ENCODE assay signal across 19 cellular contexts in genomic region chr10:78375854-78376785, GRCh38.
A peak's percentile ranks its signal among the peaks of the same experiment; 100 is the strongest.
DNase-seq lines count a peak whose midpoint lies in the region; ATAC-seq and TF ChIP-seq lines count a peak whose summit lies in the region.
"Had no signal": no experiment of that assay in that cellular context is flagged by ENCODE, and none has a peak within 500 bp of the region (broad histone marks: within the 10 kb centered on the region; RNA-seq: fewer than 3 reads in every experiment).

No MANE protein-coding gene starts in this region.

- intact Hi-C loops in head of caudate nucleus (cut with DNase I), result no loop called here
- intact Hi-C loops in aorta (cut with DNase I), result no loop called here
- intact Hi-C loops in gastrocnemius medialis (cut with DNase I; ENCODE audit: low total_unique reads), result no loop called here

- peaks cover 8% of the 10 kb centered on the region for H3F3A ChIP-seq in neural cell (ENCODE audit: insufficient read depth, low read length, poor library complexity, severe bottlenecking)

- TF ChIP-seq EP300 in neural cell (conservative IDR thresholded peaks at IDR 0.05; ENCODE audit: poor library complexity, severe bottlenecking), result peak; percentile 93

- POLR2A ChIA-PET in activated CD4-positive, alpha-beta memory T cell treated with anti-CD3 and anti-CD28 coated beads, Interleukin-2, amount 10 ng/mL, durations not matched to agents 7 days and 5 days (lab: Charles Lee), result no interaction called here

- no peak overlapping the region for H3K27ac Mint-ChIP-seq in activated CD4-positive, alpha-beta memory T cell treated with anti-CD3 and anti-CD28 coated beads, Interleukin-2, amount 10 ng/mL, durations not matched to agents 7 days and 5 days
- H3K27ac Mint-ChIP-seq: activated CD4-positive, alpha-beta T cell treated with anti-CD3 and anti-CD28 coated beads for 36 hours; activated CD8-positive, alpha-beta memory T cell treated with anti-CD3 and anti-CD28 coated beads, Interleukin-2, amount 10 ng/mL, durations not matched to agents 7 days and 5 days; activated T-helper 2 cell treated with anti-CD3 and anti-CD28 coated beads, Interferon-gamma antibody, Interleukin-2, Interleukin-4, amounts not matched to agents 10 μg/mL and 5 μg/mL and 100 μg/mL, durations not matched to agents 14 hours and 24 hours and 36 hours had no signal

- 91 to 92% methylated on average over 17 of the region's 17 CpGs for WGBS in aorta, 2 donors

- H3K9ac ChIP-seq in neural cell (ENCODE audit: low read length), result peak overlapping the region; percentile 86
- H3K9ac ChIP-seq: BLaER1 treated with 17β-estradiol and CSF1 and Interleukin-3, amounts not matched to agents 10 nM and 100 nM had no signal

- CTCF ChIA-PET in activated CD4-positive, alpha-beta memory T cell treated with anti-CD3 and anti-CD28 coated beads, Interleukin-2, amount 10 ng/mL, durations not matched to agents 7 days and 5 days (lab: Charles Lee), result no interaction called here

- TF ChIP-seq POLR2A in gastrocnemius medialis (IDR thresholded peaks at IDR 0.05), result no peak

- H3K36me3 Mint-ChIP-seq in activated CD4-positive, alpha-beta memory T cell treated with anti-CD3 and anti-CD28 coated beads, Interleukin-2, amount 10 ng/mL, durations not matched to agents 7 days and 5 days (ENCODE audit: low read depth), result no peaks in the 10 kb centered on the region
- H3K36me3 Mint-ChIP-seq: activated CD8-positive, alpha-beta memory T cell treated with anti-CD3 and anti-CD28 coated beads, Interleukin-2, amount 10 ng/mL, durations not matched to agents 7 days and 5 days had no signal

- peaks cover 16% of the 10 kb centered on the region for H3K4me1 ChIP-seq in cardiac muscle cell (ENCODE audit: low read depth)
- H3K4me1 ChIP-seq in right atrium auricular region, result peaks cover 0 to 9% of the 10 kb centered on the region in 2 donors
- no peaks in the 10 kb centered on the region for H3K4me1 ChIP-seq in aorta (ENCODE audit: control insufficient read depth in 1 of 2, insufficient read depth in 2 of 2, low read length in 2 of 2)
- no peaks in the 10 kb centered on the region for H3K4me1 ChIP-seq in gastrocnemius medialis
- H3K4me1 ChIP-seq: suprapubic skin had no signal

- ATAC-seq in aorta (ENCODE audit: low FRiP score), result no peak
- no peak for ATAC-seq in gastrocnemius medialis
- ATAC-seq: activated CD4-positive, alpha-beta T cell treated with anti-CD3 and anti-CD28 coated beads for 36 hours; activated CD8-positive, alpha-beta memory T cell treated with anti-CD3 and anti-CD28 coated beads, Interleukin-2, amount 10 ng/mL, durations not matched to agents 7 days and 5 days had no signal

- H3K9me3 Mint-ChIP-seq in activated CD4-positive, alpha-beta memory T cell treated with anti-CD3 and anti-CD28 coated beads, Interleukin-2, amount 10 ng/mL, durations not matched to agents 7 days and 5 days, result no peaks in the 10 kb centered on the region
- H3K9me3 Mint-ChIP-seq: activated T-helper 2 cell treated with anti-CD3 and anti-CD28 coated beads, Interferon-gamma antibody, Interleukin-2, Interleukin-4, amounts not matched to agents 10 μg/mL and 5 μg/mL and 100 μg/mL, durations not matched to agents 14 hours and 24 hours and 36 hours had no signal

- TF ChIP-seq CTCF in cardiac muscle cell (IDR thresholded peaks at IDR 0.05; ENCODE audit: low read depth, low read length) (no peak), right atrium auricular region (IDR thresholded peaks at IDR 0.05) (no peak), neural cell (IDR thresholded peaks at IDR 0.05; ENCODE audit: poor library complexity, severe bottlenecking) (no peak), gastrocnemius medialis (IDR thresholded peaks at IDR 0.05 in 4 of 5, conservative IDR thresholded peaks at IDR 0.05 in 1 of 5) (no peak)

- H4K20me1 ChIP-seq in neural cell (ENCODE audit: insufficient read depth), result no peaks in the 10 kb centered on the region
- H4K20me1 ChIP-seq: BLaER1 treated with 17β-estradiol and CSF1 and Interleukin-3, amounts not matched to agents 10 nM and 100 nM had no signal

- no peaks in the 10 kb centered on the region for H3K79me2 ChIP-seq in neural cell (replicated peaks; ENCODE audit: insufficient read depth, low read length)

- no peaks in the 10 kb centered on the region for H3K36me3 ChIP-seq in cardiac muscle cell
- H3K36me3 ChIP-seq in right atrium auricular region, result no peaks in the 10 kb centered on the region
- H3K36me3 ChIP-seq in neural cell (ENCODE audit: insufficient read depth, low read length), result no peaks in the 10 kb centered on the region
- H3K36me3 ChIP-seq in aorta (ENCODE audit: control insufficient read depth in 1 of 2, insufficient read depth in 2 of 2, low read length in 1 of 2), result no peaks in the 10 kb centered on the region
- H3K36me3 ChIP-seq in gastrocnemius medialis, result no peaks in the 10 kb centered on the region
- H3K36me3 ChIP-seq: BLaER1 treated with 17β-estradiol and CSF1 and Interleukin-3, amounts not matched to agents 10 nM and 100 nM; suprapubic skin had no signal

- H3K27ac ChIP-seq in cardiac muscle cell (peak overlapping the region; percentile 14), right atrium auricular region (no peak overlapping the region), neural cell (ENCODE audit: low read length) (peak overlapping the region; percentile 100), aorta (ENCODE audit: low read depth in 1 of 2, low read length in 2 of 2) (no peak overlapping the region), gastrocnemius medialis (no peak overlapping the region)
- H3K27ac ChIP-seq: BLaER1 treated with 17β-estradiol and CSF1 and Interleukin-3, amounts not matched to agents 10 nM and 100 nM; suprapubic skin had no signal

- no peaks in the 10 kb centered on the region for H3K4me1 Mint-ChIP-seq in activated CD4-positive, alpha-beta memory T cell treated with anti-CD3 and anti-CD28 coated beads, Interleukin-2, amount 10 ng/mL, durations not matched to agents 7 days and 5 days
- H3K4me1 Mint-ChIP-seq: activated CD4-positive, alpha-beta T cell treated with anti-CD3 and anti-CD28 coated beads for 36 hours; activated CD8-positive, alpha-beta memory T cell treated with anti-CD3 and anti-CD28 coated beads, Interleukin-2, amount 10 ng/mL, durations not matched to agents 7 days and 5 days had no signal

- no peak overlapping the region for H3K4me3 Mint-ChIP-seq in activated CD4-positive, alpha-beta memory T cell treated with anti-CD3 and anti-CD28 coated beads, Interleukin-2, amount 10 ng/mL, durations not matched to agents 7 days and 5 days
- H3K4me3 Mint-ChIP-seq: activated CD4-positive, alpha-beta T cell treated with anti-CD3 and anti-CD28 coated beads for 36 hours; activated CD8-positive, alpha-beta memory T cell treated with anti-CD3 and anti-CD28 coated beads, Interleukin-2, amount 10 ng/mL, durations not matched to agents 7 days and 5 days had no signal

- no peaks in the 10 kb centered on the region for H3K27me3 Mint-ChIP-seq in activated CD4-positive, alpha-beta memory T cell treated with anti-CD3 and anti-CD28 coated beads, Interleukin-2, amount 10 ng/mL, durations not matched to agents 7 days and 5 days
- H3K27me3 Mint-ChIP-seq: activated CD4-positive, alpha-beta T cell treated with anti-CD3 and anti-CD28 coated beads for 36 hours had no signal

- H3K9me3 ChIP-seq in cardiac muscle cell (ENCODE audit: low read depth) (no peaks in the 10 kb centered on the region), right atrium auricular region (no peaks in the 10 kb centered on the region), neural cell (ENCODE audit: low read length) (no peaks in the 10 kb centered on the region), aorta (ENCODE audit: control insufficient read depth, low read length) (peaks cover 6% of the 10 kb centered on the region), gastrocnemius medialis (no peaks in the 10 kb centered on the region)

- peak; percentile 61 for TF ChIP-seq RAD21 in neural cell (conservative IDR thresholded peaks at IDR 0.05)

- no peak overlapping the region for H3K4me3 ChIP-seq in cardiac muscle cell
- H3K4me3 ChIP-seq in right atrium auricular region, result no peak overlapping the region
- H3K4me3 ChIP-seq in neural cell (ENCODE audit: low read length), result peak overlapping the region; percentile 51
- no peak overlapping the region for H3K4me3 ChIP-seq in aorta (ENCODE audit: low read length in 2 of 2)
- H3K4me3 ChIP-seq in gastrocnemius medialis, result no peak overlapping the region
- H3K4me3 ChIP-seq: BLaER1 treated with 17β-estradiol and CSF1 and Interleukin-3, amounts not matched to agents 10 nM and 100 nM; suprapubic skin had no signal

- no peaks in the 10 kb centered on the region for H3K9me2 ChIP-seq in neural cell (ENCODE audit: insufficient read depth, low read length)

- H3K4me2 ChIP-seq in neural cell (ENCODE audit: low read length), result peak overlapping the region; percentile 50
- H3K4me2 ChIP-seq: BLaER1 treated with 17β-estradiol and CSF1 and Interleukin-3, amounts not matched to agents 10 nM and 100 nM had no signal

- in situ Hi-C loops in gastrocnemius medialis (cut with MboI; ENCODE audit: low sequenced_read_pairs in 4 of 4), result no loop called here

- DNase-seq in cardiac muscle cell (ENCODE audit: low read depth in 1 of 2, low spot score in 1 of 2), result peak; percentile 12 to 44
- no peak for DNase-seq in right atrium auricular region (ENCODE audit: low spot score)
- peak; percentile 49 to 91 (median 76) for DNase-seq in head of caudate nucleus
- peak; percentile 4 to 28 for DNase-seq in aorta
- DNase-seq in activated CD4-positive, alpha-beta memory T cell treated with anti-CD3 and anti-CD28 coated beads, Interleukin-2, amount 10 ng/mL, durations not matched to agents 7 days and 5 days, result no peak
- DNase-seq in HuH-7 (ENCODE audit: low spot score), result no peak
- DNase-seq in gastrocnemius medialis, result no peak
- DNase-seq: activated CD4-positive, alpha-beta T cell treated with anti-CD3 and anti-CD28 coated beads for 36 hours; activated CD8-positive, alpha-beta memory T cell treated with anti-CD3 and anti-CD28 coated beads, Interleukin-2, amount 10 ng/mL, durations not matched to agents 7 days and 5 days; erythroblast; foreskin melanocyte; kidney glomerular epithelial cell; NCI-H2107; NCI-H69; stimulated activated CD4-positive, alpha-beta T cell treated with anti-CD3 and anti-CD28 coated beads, Interleukin-15, amount 100 ng/mL, for 24 hours had no signal

- H3K27me3 ChIP-seq in cardiac muscle cell (no peaks in the 10 kb centered on the region), right atrium auricular region (no peaks in the 10 kb centered on the region), neural cell (ENCODE audit: insufficient read depth, low read depth, low read length) (no peaks in the 10 kb centered on the region), aorta (ENCODE audit: control insufficient read depth in 1 of 2, insufficient read depth in 2 of 2, low read length in 1 of 2) (no peaks in the 10 kb centered on the region), gastrocnemius medialis (no peaks in the 10 kb centered on the region)
- H3K27me3 ChIP-seq: BLaER1 treated with 17β-estradiol and CSF1 and Interleukin-3, amounts not matched to agents 10 nM and 100 nM had no signal

- no peak overlapping the region for H2AFZ ChIP-seq in neural cell (ENCODE audit: low read depth, low read length)

TF ChIP-seq in neural cell, 6 proteins besides CTCF, POLR2A, EP300 and RAD21 (continues in another document):
- no peak for TF ChIP-seq TAF1 (IDR thresholded peaks at IDR 0.05; ENCODE audit: low read depth)

Comparison
In these comparisons a context has a peak if more than half of its experiments do, and no peak if none do; other contexts are left out.
1. DNase-seq: peak in cardiac muscle cell (2 of 2), head of caudate nucleus (42 of 42) and aorta (2 of 2); none in right atrium auricular region (single experiment), activated CD4-positive, alpha-beta memory T cell treated with anti-CD3 and anti-CD28 coated beads, Interleukin-2, amount 10 ng/mL, durations not matched to agents 7 days and 5 days (single experiment), HuH-7 (single experiment) and gastrocnemius medialis (0 of 2).
2. H3K27ac ChIP-seq: peak in cardiac muscle cell (single experiment) and neural cell (single experiment); none in right atrium auricular region (0 of 2), aorta (0 of 2) and gastrocnemius medialis (0 of 4).